Comparison of ENCODE assay signal across 20 cellular contexts in the genomic region with DNA sequence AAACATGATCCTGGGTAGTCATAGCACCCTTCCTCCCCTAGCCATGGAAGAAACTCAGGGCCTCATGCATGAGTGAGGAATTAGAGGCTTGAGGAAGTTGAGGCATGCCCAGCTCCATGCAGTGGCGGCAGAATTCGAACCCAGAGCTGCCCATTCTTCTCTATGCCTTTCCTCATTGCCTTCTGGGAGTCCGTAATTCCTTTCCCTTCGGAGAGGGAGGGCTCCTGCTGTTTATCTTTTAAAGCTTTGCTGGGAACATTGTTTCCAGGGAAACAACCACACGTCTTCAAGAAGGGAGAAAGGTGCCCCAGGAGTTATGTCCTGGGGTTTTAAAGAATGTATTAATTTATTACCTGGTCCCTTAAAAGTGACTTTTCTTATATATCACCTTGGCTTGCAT. TPM values are rescaled to one million over a fixed set of nuclear protein-coding genes. Genes with fewer than 3 reads are reported as not detected.
DNase-seq lines count a peak whose midpoint lies in the region; ATAC-seq and TF ChIP-seq lines count a peak whose summit lies in the region.
"Had no signal": no experiment of that assay in that cellular context is flagged by ENCODE, and none has a peak within 500 bp of the region (broad histone marks: within the 10 kb centered on the region; RNA-seq: fewer than 3 reads in every experiment).

No MANE protein-coding gene starts in this region.

- DNase-seq in EH (ENCODE audit: low read depth), result peak; percentile 35
- DNase-seq in testis, result no peak
- no peak for DNase-seq in NCI-H526 treated with DMSO at 0.1 percent for 48 hours (lab: John Stamatoyannopoulos, UW)
- DNase-seq in erythroblast (lab: John Stamatoyannopoulos, UW), result no peak
- DNase-seq in nephron progenitor cell, result no peak
- DNase-seq: activated CD8-positive, alpha-beta T cell treated with anti-CD3 and anti-CD28 coated beads for 36 hours; natural killer cell; NCI-H2107; NCI-H510A treated with DMSO at 0.1 percent for 48 hours; stimulated activated naive CD4-positive, alpha-beta T cell treated with Interleukin-2 at 50 U/mL for 16 hours; SW 1271 had no signal

- H3K9ac ChIP-seq in muscle layer of colon (ENCODE audit: low read length), result peak overlapping the region; percentile 60

- H3K36me3 ChIP-seq in esophagus (ENCODE audit: control insufficient read depth in 2 of 2, insufficient read depth in 2 of 2, low read length in 1 of 2), result no peaks in the 10 kb centered on the region
- H3K36me3 ChIP-seq in muscle layer of colon (ENCODE audit: insufficient read depth, low read length), result peaks cover 9% of the 10 kb centered on the region
- H3K36me3 ChIP-seq in testis (ENCODE audit: low read depth, missing control alignments), result no peaks in the 10 kb centered on the region

- TF ChIP-seq POLR2A in testis (IDR thresholded peaks at IDR 0.05), result no peak
- TF ChIP-seq POLR2A in erythroblast (IDR thresholded peaks at IDR 0.05; ENCODE audit: low read length), result no peak

- H3K27me3 ChIP-seq in esophagus (ENCODE audit: control insufficient read depth in 1 of 2, insufficient read depth in 2 of 2, low read length in 2 of 2) (no peaks in the 10 kb centered on the region), muscle layer of colon (ENCODE audit: control insufficient read depth in 1 of 2, insufficient read depth in 2 of 2, low read length in 2 of 2) (no peaks in the 10 kb centered on the region), testis (no peaks in the 10 kb centered on the region)

- H3K4me3 ChIP-seq in esophagus (ENCODE audit: low read depth in 1 of 2, low read length in 2 of 2), result no peak overlapping the region
- peak overlapping the region in 1 of 2 donors; percentile 26 for H3K4me3 ChIP-seq in muscle layer of colon (ENCODE audit: low read depth in 1 of 2, low read length in 2 of 2)
- no peak overlapping the region for H3K4me3 ChIP-seq in testis
- H3K4me3 ChIP-seq: skin epidermis had no signal

- no peak for ATAC-seq in HG03378 (IDR thresholded peaks at IDR 0.05; ENCODE audit: unreplicated experiment)
- ATAC-seq: activated CD4-positive, CD25-positive, alpha-beta regulatory T cell treated with anti-CD3 and anti-CD28 coated beads, Interleukin-2, amount 50 U/mL, for 24 hours; activated CD8-positive, alpha-beta T cell treated with anti-CD3 and anti-CD28 coated beads for 36 hours; HepG2; left lobe of liver; natural killer cell had no signal

- no peak overlapping the region for H3K27ac Mint-ChIP-seq in nephron progenitor cell
- H3K27ac Mint-ChIP-seq: activated CD8-positive, alpha-beta T cell treated with anti-CD3 and anti-CD28 coated beads for 36 hours; natural killer cell had no signal

- peaks cover 49% of the 10 kb centered on the region for H3K27me3 Mint-ChIP-seq in nephron progenitor cell (ENCODE audit: low read depth, poor library complexity)

- no peaks in the 10 kb centered on the region for H3K36me3 Mint-ChIP-seq in nephron progenitor cell (ENCODE audit: low read depth)
- H3K36me3 Mint-ChIP-seq: natural killer cell had no signal

- no peaks in the 10 kb centered on the region for H3K9me3 Mint-ChIP-seq in nephron progenitor cell
- H3K9me3 Mint-ChIP-seq: activated CD8-positive, alpha-beta T cell treated with anti-CD3 and anti-CD28 coated beads for 36 hours; natural killer cell had no signal

- H3K27ac ChIP-seq in esophagus (ENCODE audit: low read depth in 2 of 2, low read length in 1 of 2) (peak overlapping the region; percentile 19 to 69), muscle layer of colon (ENCODE audit: low read depth, low read length) (peak overlapping the region; percentile 91), testis (peak overlapping the region; percentile 68 to 77)
- H3K27ac ChIP-seq: C4-2B, epithelial cell of prostate had no signal

- H3K9me3 ChIP-seq in esophagus (ENCODE audit: control insufficient read depth in 2 of 2, insufficient read depth in 1 of 2, low read depth in 1 of 2, low read length in 1 of 2) (no peaks in the 10 kb centered on the region), muscle layer of colon (ENCODE audit: low read length) (no peaks in the 10 kb centered on the region), testis (no peaks in the 10 kb centered on the region)

- no peak overlapping the region for H3K4me3 Mint-ChIP-seq in nephron progenitor cell
- H3K4me3 Mint-ChIP-seq: activated CD8-positive, alpha-beta T cell treated with anti-CD3 and anti-CD28 coated beads for 36 hours; natural killer cell had no signal

- peaks cover 26% of the 10 kb centered on the region for H3K4me1 Mint-ChIP-seq in nephron progenitor cell
- H3K4me1 Mint-ChIP-seq: natural killer cell had no signal

- intact Hi-C loops in testis (cut with DNase I; ENCODE audit: low total_unique reads), result no loop called here

- H3K4me1 ChIP-seq in esophagus (ENCODE audit: control insufficient read depth in 2 of 2, insufficient read depth in 2 of 2, low read length in 1 of 2), result no peaks in the 10 kb centered on the region
- peaks cover 73% of the 10 kb centered on the region for H3K4me1 ChIP-seq in muscle layer of colon (ENCODE audit: insufficient read depth, low read length)
- peaks cover 39% of the 10 kb centered on the region for H3K4me1 ChIP-seq in testis

- 72 to 79% methylated on average over 5 of the region's 5 CpGs for WGBS in esophagus, 2 donors
- WGBS in testis, 2 donors, result 61 to 76% methylated on average over 5 of the region's 5 CpGs

- TF ChIP-seq CTCF in testis (IDR thresholded peaks at IDR 0.05), result no peak
- no peak for TF ChIP-seq CTCF in nephron progenitor cell (IDR thresholded peaks at IDR 0.05)

RNA-seq across cellular contexts. Expression of gene CRISPLD2, which starts 8.5 kb away (rescaled TPM):
- polyA plus RNA-seq in esophagus (1 to 10 TPM; 3.7 to 8.8 TPM), testis (ENCODE audit: insufficient read depth, low read depth, low replicate concordance) (48.8 TPM)
- 10 to 100 TPM; 47.7 to 59.6 TPM for total RNA-seq in testis
